17 cellular contexts compared by ENCODE assay signal in the genomic region with DNA sequence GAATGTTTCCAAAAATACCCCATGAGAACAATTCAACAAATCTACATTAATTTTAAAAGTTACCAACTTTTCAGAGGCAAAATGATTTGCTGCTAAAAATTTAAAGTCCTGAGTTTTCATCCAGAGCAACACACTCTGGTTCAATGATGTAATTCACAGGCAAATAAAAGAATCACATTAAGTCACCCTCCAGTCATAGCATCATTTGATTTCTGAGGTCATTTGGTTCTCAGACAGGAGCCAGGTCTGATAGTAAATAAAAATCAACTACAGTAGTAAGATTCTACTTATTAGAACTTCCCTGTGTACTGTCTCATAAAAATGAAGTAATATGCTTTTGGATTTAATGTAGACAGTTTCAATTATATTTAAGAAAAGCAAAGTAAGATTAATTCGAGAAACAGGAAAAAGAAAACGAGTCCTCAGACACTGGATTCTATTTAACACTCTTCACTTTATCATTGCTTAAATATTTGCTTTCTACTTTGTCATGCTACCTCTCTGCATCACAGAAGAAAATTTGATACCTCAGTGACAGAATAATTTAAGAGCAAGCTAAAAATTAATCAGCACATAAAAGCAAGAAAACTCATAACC. TPM values are rescaled to one million over a fixed set of nuclear protein-coding genes. Genes with fewer than 3 reads are reported as not detected.
DNase-seq lines count a peak whose midpoint lies in the region; ATAC-seq and TF ChIP-seq lines count a peak whose summit lies in the region.
"Had no signal": no experiment of that assay in that cellular context is flagged by ENCODE, and none has a peak within 500 bp of the region (broad histone marks: within the 10 kb centered on the region; RNA-seq: fewer than 3 reads in every experiment).

No MANE protein-coding gene starts in this region.

- H3K27ac Mint-ChIP-seq in endodermal cell: peak overlapping the region; percentile 3
- H3K27ac Mint-ChIP-seq: activated CD8-positive, alpha-beta T cell treated with anti-CD3 and anti-CD28 coated beads, Interleukin-2, amount 10 ng/mL, durations not matched to agents 7 days and 5 days had no signal

- H3K4me3 ChIP-seq in endodermal cell (ENCODE audit: low read length): peak overlapping the region; percentile 38
- H3K4me3 ChIP-seq in lower lobe of right lung: no peak overlapping the region
- H3K4me3 ChIP-seq: psoas muscle, upper lobe of left lung had no signal

- H3K27me3 Mint-ChIP-seq in endodermal cell (ENCODE audit: insufficient read depth): no peaks in the 10 kb centered on the region

- H3K4me1 Mint-ChIP-seq in endodermal cell: peaks cover 57% of the 10 kb centered on the region

- H3K36me3 ChIP-seq in endodermal cell (ENCODE audit: control insufficient read depth, insufficient read depth, low read length) (no peaks in the 10 kb centered on the region), lower lobe of right lung (no peaks in the 10 kb centered on the region)
- H3K36me3 ChIP-seq: upper lobe of left lung had no signal

- H3K9me3 ChIP-seq in endodermal cell (ENCODE audit: control insufficient read depth, low read length) (no peaks in the 10 kb centered on the region), lower lobe of right lung (no peaks in the 10 kb centered on the region)
- H3K9me3 ChIP-seq: psoas muscle, upper lobe of left lung had no signal

- no peak overlapping the region for H3K9ac ChIP-seq in endodermal cell (ENCODE audit: extremely low read depth, low read length, poor library complexity, severe bottlenecking)

- H3K27ac ChIP-seq in endodermal cell (ENCODE audit: low read depth, low read length) (no peak overlapping the region), lower lobe of right lung (no peak overlapping the region)
- H3K27ac ChIP-seq: foreskin keratinocyte, psoas muscle had no signal

- H3K4me3 Mint-ChIP-seq in endodermal cell: no peak overlapping the region
- H3K4me3 Mint-ChIP-seq: activated CD8-positive, alpha-beta T cell treated with anti-CD3 and anti-CD28 coated beads, Interleukin-2, amount 10 ng/mL, durations not matched to agents 7 days and 5 days; CD4-positive, alpha-beta memory T cell; central memory CD8-positive, alpha-beta T cell; IgD-negative memory B cell; T-cell had no signal

- no peak for TF ChIP-seq CTCF in endodermal cell (conservative IDR thresholded peaks at IDR 0.05)
- no peak for TF ChIP-seq CTCF in lower lobe of right lung (IDR thresholded peaks at IDR 0.05)

- H3K27me3 ChIP-seq in endodermal cell (ENCODE audit: control insufficient read depth, insufficient read depth, low read length, poor library complexity, severe bottlenecking) (no peaks in the 10 kb centered on the region), lower lobe of right lung (ENCODE audit: low read depth) (no peaks in the 10 kb centered on the region)
- H3K27me3 ChIP-seq: foreskin keratinocyte, upper lobe of left lung had no signal

- WGBS in endodermal cell (ENCODE audit: insufficient coverage in 1 of 2, insufficient read length in 1 of 2), 2 experiments: 65% methylated on average over 2 of the region's 2 CpGs; no CpG with 5 or more reads in 1 of the 2 experiments

- H3K36me3 Mint-ChIP-seq in endodermal cell (ENCODE audit: low read depth): no peaks in the 10 kb centered on the region
- H3K36me3 Mint-ChIP-seq: CD4-positive, alpha-beta memory T cell; IgD-negative memory B cell; T-cell had no signal

- H3K9me3 Mint-ChIP-seq in endodermal cell: no peaks in the 10 kb centered on the region
- H3K9me3 Mint-ChIP-seq: CD4-positive, alpha-beta memory T cell; central memory CD8-positive, alpha-beta T cell; IgD-negative memory B cell; T-cell had no signal

- DNase-seq in NCI-H2227 (lab: John Stamatoyannopoulos, UW; ENCODE audit: unreplicated experiment) (peak; percentile 2), NCI-H2227 treated with DMSO at 0.1 percent for 48 hours (lab: John Stamatoyannopoulos, UW) (no peak), NCI-H748 treated with DMSO at 0.1 percent for 48 hours (lab: John Stamatoyannopoulos, UW) (peak; percentile 71), endodermal cell (no peak), superior temporal gyrus (ENCODE audit: extremely low spot score) (peak; percentile 83), lower lobe of right lung (no peak), SIG-M5 treated with dmso at 0.1 percent for 504 hours (lab: John Stamatoyannopoulos, UW; ENCODE audit: unreplicated experiment) (no peak), NCI-H1436 (lab: John Stamatoyannopoulos, UW) (no peak)
- DNase-seq: activated CD8-positive, alpha-beta T cell treated with anti-CD3 and anti-CD28 coated beads, Interleukin-2, amount 10 ng/mL, durations not matched to agents 7 days and 5 days; CD4-positive, alpha-beta memory T cell; foreskin keratinocyte; psoas muscle; stimulated activated naive CD4-positive, alpha-beta T cell; T-cell; upper lobe of left lung had no signal

- peaks cover 28% of the 10 kb centered on the region for H3K4me1 ChIP-seq in endodermal cell (ENCODE audit: control insufficient read depth, insufficient read depth, low read length)
- peaks cover 20% of the 10 kb centered on the region for H3K4me1 ChIP-seq in lower lobe of right lung
- H3K4me1 ChIP-seq: psoas muscle had no signal

- ATAC-seq in lower lobe of right lung: no peak
- ATAC-seq: activated CD8-positive, alpha-beta T cell treated with anti-CD3 and anti-CD28 coated beads, Interleukin-2, amount 10 ng/mL, durations not matched to agents 7 days and 5 days; foreskin keratinocyte; psoas muscle had no signal

- intact Hi-C loops in lower lobe of right lung (cut with DNase I): no loop called here

RNA-seq across cellular contexts. Expression of a gene that starts 25.8 kb away (rescaled TPM):
- total RNA-seq in endodermal cell: 10 to 100 TPM; 42.4 to 48.7 TPM
- 8.0 TPM for polyA plus RNA-seq in endodermal cell (2013, experiment 1 of 2)
- 6.7 TPM for polyA plus RNA-seq in endodermal cell (2013, experiment 2 of 2)
- 18.3 TPM for total RNA-seq in lower lobe of right lung

Comparison
In these comparisons a context has a peak if more than half of its experiments do, and no peak if none do; other contexts are left out.
1. DNase-seq: peak in NCI-H2227 (single experiment), NCI-H748 treated with DMSO at 0.1 percent for 48 hours (single experiment) and superior temporal gyrus (single experiment); none in NCI-H2227 treated with DMSO at 0.1 percent for 48 hours (single experiment), endodermal cell (single experiment), lower lobe of right lung (single experiment), SIG-M5 treated with dmso at 0.1 percent for 504 hours (single experiment) and NCI-H1436 (single experiment).